Comparison of ENCODE assay signal across 8 cellular contexts in the genomic region with DNA sequence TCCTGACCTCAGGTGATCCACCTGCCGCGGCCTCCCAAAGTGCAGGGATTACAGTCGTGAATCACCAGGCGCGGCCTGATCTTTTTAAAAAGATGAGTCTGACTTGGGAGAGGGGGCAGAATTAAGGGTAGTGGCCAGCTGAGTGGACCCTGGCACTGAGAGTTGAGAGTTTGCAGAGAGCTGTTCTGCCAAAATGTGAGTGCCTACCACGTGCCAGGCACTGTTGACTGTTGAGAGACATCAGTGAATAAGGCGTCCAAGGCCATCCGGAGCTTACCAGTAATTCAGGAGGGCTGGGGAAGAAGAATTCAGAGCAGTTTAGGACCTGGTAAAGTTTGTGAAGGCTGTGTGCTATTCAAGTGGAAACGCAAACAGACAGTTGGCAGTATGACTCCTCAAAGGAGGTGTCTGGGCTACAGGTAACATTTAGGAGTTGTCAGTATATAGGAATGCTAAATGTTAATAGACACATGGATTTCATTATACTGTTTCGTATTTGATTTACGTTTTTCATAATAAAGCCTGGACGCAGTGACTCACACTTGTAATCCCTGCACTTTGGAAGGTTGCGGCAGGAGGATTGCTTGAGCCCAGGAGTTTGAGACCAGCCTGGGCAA. TPM values are rescaled to one million over a fixed set of nuclear protein-coding genes. Genes with fewer than 3 reads are reported as not detected.
A peak's percentile ranks its signal among the peaks of the same experiment; 100 is the strongest.
DNase-seq lines count a peak whose midpoint lies in the region; ATAC-seq and TF ChIP-seq lines count a peak whose summit lies in the region.

No MANE protein-coding gene starts in this region.

- H3K9me3 ChIP-seq in H9 (ENCODE audit: control insufficient read depth, low read depth, low read length): no peaks in the 10 kb centered on the region
- H3K9me3 ChIP-seq in gastroesophageal sphincter: no peaks in the 10 kb centered on the region

- no peak overlapping the region for H2BK120ac ChIP-seq in H9 (ENCODE audit: low read depth, low read length, poor library complexity, severe bottlenecking)

- no peak overlapping the region for H2AK5ac ChIP-seq in H9 (ENCODE audit: insufficient read length, low read length)

- H4K5ac ChIP-seq in H9 (ENCODE audit: insufficient read length, low read depth, low read length): no peak overlapping the region

- no peak overlapping the region for H2BK15ac ChIP-seq in H9 (ENCODE audit: low read depth, low read length)

- peaks cover 4 to 26% (median 18%) of the 10 kb centered on the region in 3 experiments; a peak in 6 of 7 replicates for H3K36me3 Mint-ChIP-seq in H9 (ENCODE audit: insufficient read depth in 1 of 3, low read depth in 3 of 3)

- H3K4me3 ChIP-seq in WI38 (ENCODE audit: low read depth, low read length) (peak overlapping the region; percentile 4; the same call in 1 of the 2 replicates), gastroesophageal sphincter (peak overlapping the region in 1 of 2 donors; percentile 80), skeletal muscle cell (ENCODE audit: low read depth, low read length) (peak overlapping the region; percentile 62)

- H3K36me3 ChIP-seq in gastroesophageal sphincter: peaks cover 0 to 20% of the 10 kb centered on the region in 2 donors

- H3K27me3 ChIP-seq in H9 (ENCODE audit: insufficient read depth, low read length) (peaks cover 3% of the 10 kb centered on the region; the same call in 1 of the 2 replicates), gastroesophageal sphincter (no peaks in the 10 kb centered on the region)

- no peak overlapping the region for H3K9ac ChIP-seq in H9 (ENCODE audit: extremely low read depth, insufficient read length, low read length)

- no peaks in the 10 kb centered on the region for H4K20me1 ChIP-seq in H9 (ENCODE audit: control insufficient read depth, insufficient read depth, insufficient read length)

- H3K4me1 ChIP-seq in H9 (ENCODE audit: insufficient read depth, low read length) (no peaks in the 10 kb centered on the region), gastroesophageal sphincter (peaks cover 0 to 59% (median 18%) of the 10 kb centered on the region in 3 donors)

- DNase-seq in H9 (no peak), skeletal muscle cell (ENCODE audit: low read depth) (no peak), mucosa of gallbladder (ENCODE audit: low spot score) (no peak), HT-29 (ENCODE audit: low spot score) (no peak)
- DNase-seq in stimulated activated CD8-positive, alpha-beta memory T cell treated with anti-CD3 and anti-CD28 coated beads, Interleukin-4, amount 100 ng/mL, for 48 hours: no peak

- no peaks in the 10 kb centered on the region for H3K23me2 ChIP-seq in H9 (ENCODE audit: insufficient read length, low read depth, low read length, poor library complexity, severe bottlenecking)

- TF ChIP-seq POLR2A in gastroesophageal sphincter (IDR thresholded peaks at IDR 0.05): no peak

- no peak overlapping the region for H3K18ac ChIP-seq in H9 (ENCODE audit: insufficient read length, low read depth, low read length)

- peaks cover 14 to 15% of the 10 kb centered on the region in 2 experiments for H3K4me1 Mint-ChIP-seq in H9

- TF ChIP-seq EP300 in gastroesophageal sphincter (IDR thresholded peaks at IDR 0.05): no peak

- no peak overlapping the region for H4K8ac ChIP-seq in H9 (replicated peaks; ENCODE audit: insufficient read length, low read depth, low read length)

- no peak overlapping the region for H3T11ph ChIP-seq in H9 (ENCODE audit: low read length)

- no peak overlapping the region for H2BK5ac ChIP-seq in H9 (ENCODE audit: insufficient read length, low read length)

- H2AFZ ChIP-seq in H9 (ENCODE audit: low read length): no peak overlapping the region

- no peak overlapping the region for H3K23ac ChIP-seq in H9 (ENCODE audit: insufficient read length, low read depth, low read length)

- H3K27ac ChIP-seq in H9 (ENCODE audit: insufficient read length, low read depth, low read length): no peak overlapping the region
- peak overlapping the region; percentile 39 to 99 (median 98) for H3K27ac ChIP-seq in gastroesophageal sphincter

- no peak overlapping the region for H3K4me2 ChIP-seq in H9 (ENCODE audit: insufficient read depth, insufficient read length, low read length)

- H3K4me3 Mint-ChIP-seq in H9: peak overlapping the region; percentile 87 to 91

- TF ChIP-seq CTCF in H9 (conservative IDR thresholded peaks at IDR 0.05) (no peak), WI38 (IDR thresholded peaks at IDR 0.05; ENCODE audit: low read depth, low read length) (no peak), gastroesophageal sphincter (IDR thresholded peaks at IDR 0.05) (no peak)

- H3K4ac ChIP-seq in H9 (ENCODE audit: low read depth, low read length): no peak overlapping the region

- ATAC-seq in gastroesophageal sphincter: no peak
- ATAC-seq in GM18502 (IDR thresholded peaks at IDR 0.05; ENCODE audit: poor library complexity, unreplicated experiment): no peak

- no peak overlapping the region for H2BK12ac ChIP-seq in H9 (ENCODE audit: insufficient read length, low read depth, low read length)

- H4K91ac ChIP-seq in H9 (ENCODE audit: insufficient read length, low read depth, low read length): no peak overlapping the region

- no peak overlapping the region; a peak in 1 of 7 replicates for H3K27ac Mint-ChIP-seq in H9

- peaks cover 0 to 3% of the 10 kb centered on the region in 2 experiments; a peak in 1 of 5 replicates for H3K9me3 Mint-ChIP-seq in H9

- H3K79me1 ChIP-seq in H9 (ENCODE audit: insufficient read depth, low read depth, low read length, poor library complexity, severe bottlenecking): no peaks in the 10 kb centered on the region

- H3K14ac ChIP-seq in H9 (ENCODE audit: insufficient read depth, low read length): no peak overlapping the region

- no peaks in the 10 kb centered on the region; the same call in 1 of the 2 replicates for H3K79me2 ChIP-seq in H9 (ENCODE audit: insufficient read depth, low read length)

- H3K56ac ChIP-seq in H9 (ENCODE audit: insufficient read length, low read depth, low read length): no peak overlapping the region

- H2BK20ac ChIP-seq in H9 (ENCODE audit: low read depth, low read length, poor library complexity, severe bottlenecking): no peak overlapping the region

- no CpG with 5 or more reads among the region's 13 CpGs for WGBS in H9 (ENCODE audit: extremely low coverage, insufficient read length, low lambda C conversion rate)
- WGBS in gastroesophageal sphincter (ENCODE audit: low coverage in 1 of 2), 2 donors: 26 to 53% methylated on average over 5 to 13 of the region's 13 CpGs

- peaks cover 30% of the 10 kb centered on the region for H3K27me3 Mint-ChIP-seq in H9 (ENCODE audit: low read depth)

RNA-seq across cellular contexts. Expression of gene NIPSNAP2, which starts 1.5 kb away (rescaled TPM):
- total RNA-seq in H9 (2021) (39.7 and 40.7 TPM in 2 replicates), gastroesophageal sphincter (100 to 1,000 TPM in 2 of 4 donors, 10 to 100 TPM in 2; 64.2 to 113 (median 97.3) TPM), mucosa of gallbladder (45.3 TPM)
- total RNA-seq in HT-29 (2014; rRNA removed; shearing (Covaris generic)): 9.5 and 10.9 TPM in 2 replicates

RNA-seq across cellular contexts. Expression of gene MRPS17, which starts 14.2 kb away (rescaled TPM):
- total RNA-seq in H9 (2021): 25.9 and 28.0 TPM in 2 replicates
- total RNA-seq in gastroesophageal sphincter: 10 to 100 TPM; 10.1 to 19.7 (median 13.7) TPM
- total RNA-seq in mucosa of gallbladder: 10.8 TPM
- 19.5 and 20.3 TPM in 2 replicates for total RNA-seq in HT-29 (2014; rRNA removed; shearing (Covaris generic))
